Comparison of ENCODE assay signal across 8 cellular contexts in the genomic region with DNA sequence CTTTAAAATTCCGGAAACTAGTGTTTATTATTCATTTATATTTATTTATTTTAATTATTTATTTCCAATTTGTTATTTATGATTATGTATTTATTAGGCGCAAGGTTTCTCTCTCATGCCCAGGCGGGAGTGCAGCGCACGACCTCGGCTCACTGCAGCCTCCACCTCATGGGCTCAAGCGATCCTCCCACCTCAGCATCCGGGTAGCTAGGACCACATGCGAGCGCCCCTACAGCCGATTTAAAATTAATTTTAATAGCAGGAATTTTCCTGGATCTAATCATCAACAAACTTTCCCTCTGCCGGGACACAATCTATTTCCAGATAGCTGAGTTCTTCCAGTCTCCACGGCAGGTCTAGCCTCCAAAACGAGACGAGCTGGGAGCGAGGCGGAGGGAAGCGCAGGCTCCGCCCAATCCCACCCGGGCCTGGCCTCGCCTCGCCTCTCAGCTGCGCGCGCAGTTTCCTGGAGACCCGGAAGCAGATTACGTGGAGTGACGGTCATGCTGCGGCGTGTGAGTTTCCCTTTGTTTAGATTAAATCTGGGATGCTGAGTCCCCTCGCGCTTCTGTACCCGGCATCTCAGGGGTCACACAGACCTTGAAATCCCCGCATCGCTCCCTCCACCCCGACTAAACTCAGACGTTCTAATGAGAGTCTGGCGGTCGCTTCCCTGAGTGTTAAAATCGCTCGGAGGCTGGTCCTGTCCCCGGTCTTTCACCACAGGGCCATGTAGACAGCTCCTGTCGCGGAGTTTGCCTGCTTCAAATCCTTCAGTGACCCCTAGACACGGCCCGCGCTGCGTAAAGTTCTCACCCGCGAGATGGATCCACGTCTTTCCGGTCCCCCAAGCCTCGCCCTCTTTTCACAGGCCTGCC. TPM values are rescaled to one million over a fixed set of nuclear protein-coding genes. Genes with fewer than 3 reads are reported as not detected.
DNase-seq lines count a peak whose midpoint lies in the region; ATAC-seq and TF ChIP-seq lines count a peak whose summit lies in the region.

A gene (plus strand): TSS at position 461 of the 878 bp plus-strand sequence. CDS start 43 bp downstream, at position 504.

- H3K4me1 ChIP-seq in fibroblast of lung (ENCODE audit: control insufficient read depth, extremely low read depth, insufficient read depth, low read length), result no peaks in the 10 kb centered on the region

- H3K27me3 Mint-ChIP-seq in activated T-helper 17 cell treated with anti-CD3 and anti-CD28 coated beads, Interleukin-2, amount 50 U/mL, for 72 hours, result no peaks in the 10 kb centered on the region
- H3K27me3 Mint-ChIP-seq in naive B cell (no peaks in the 10 kb centered on the region), Calu3 (ENCODE audit: unreplicated experiment) (no peaks in the 10 kb centered on the region)

- intact Hi-C loops in Calu3 (cut with micrococcal nuclease; ENCODE audit: unreplicated experiment), result no loop called here

- peak within 1 kb of the TSS; percentile 65 for H3K4me2 ChIP-seq in fibroblast of lung (ENCODE audit: extremely low read depth, insufficient read depth, low read length)

- CTCF ChIA-PET in Calu3 (lab: Charles Lee), result no interaction called here

- no TSS peak for BruUV-seq in Calu3 (replicated peaks; lab: Mats Ljungman, UMichigan)

- H3K27ac Mint-ChIP-seq in activated T-helper 17 cell treated with anti-CD3 and anti-CD28 coated beads, Interleukin-2, amount 50 U/mL, for 72 hours, result peak within 1 kb of the TSS; percentile 97
- H3K27ac Mint-ChIP-seq in naive B cell (peak within 1 kb of the TSS; percentile 98 to 100 (median 99)), Calu3 (ENCODE audit: unreplicated experiment) (no peak within 1 kb of the TSS)

- H3K36me3 Mint-ChIP-seq in activated T-helper 17 cell treated with anti-CD3 and anti-CD28 coated beads, Interleukin-2, amount 50 U/mL, for 72 hours (ENCODE audit: low read depth), result peaks cover 43% of the 10 kb centered on the region
- H3K36me3 Mint-ChIP-seq in naive B cell (peaks cover 41 to 43% of the 10 kb centered on the region in 2 donors), Calu3 (ENCODE audit: insufficient read depth, unreplicated experiment) (no peaks in the 10 kb centered on the region)

- H3K4me3 Mint-ChIP-seq in activated T-helper 17 cell treated with anti-CD3 and anti-CD28 coated beads, Interleukin-2, amount 50 U/mL, for 72 hours, result peak within 1 kb of the TSS; percentile 91
- H3K4me3 Mint-ChIP-seq in naive B cell, result peak within 1 kb of the TSS; percentile 93 to 99 (median 97)
- H3K4me3 Mint-ChIP-seq in Calu3 (ENCODE audit: low read depth, unreplicated experiment), result no peak within 1 kb of the TSS

- H3K4me3 ChIP-seq in fibroblast of lung (replicated peaks in 1 of 4; ENCODE audit: control extremely low read depth in 1 of 4, insufficient read depth in 1 of 4, low read depth in 3 of 4, low read length in 4 of 4), result peak within 1 kb of the TSS; percentile 84 to 97 (median 90)

- H3K36me3 ChIP-seq in fibroblast of lung (ENCODE audit: control insufficient read depth, insufficient read depth, low read length), result no peaks in the 10 kb centered on the region

- no peaks in the 10 kb centered on the region for H4K20me1 ChIP-seq in fibroblast of lung (ENCODE audit: control insufficient read depth, extremely low read depth, insufficient read depth, low read length)

- H3K79me2 ChIP-seq in fibroblast of lung (ENCODE audit: control insufficient read depth, insufficient read depth, low read length), result no peaks in the 10 kb centered on the region

- H3K27ac ChIP-seq in fibroblast of lung (ENCODE audit: insufficient read depth, low read length), result peak within 1 kb of the TSS; percentile 100

- H2AFZ ChIP-seq in fibroblast of lung (ENCODE audit: low read length), result peak within 1 kb of the TSS; percentile 83

- H3K9ac ChIP-seq in fibroblast of lung (ENCODE audit: insufficient read depth, low read length), result peak within 1 kb of the TSS; percentile 94

- H3K9me3 Mint-ChIP-seq in activated T-helper 17 cell treated with anti-CD3 and anti-CD28 coated beads, Interleukin-2, amount 50 U/mL, for 72 hours, result peaks cover 21% of the 10 kb centered on the region
- peaks cover 10 to 76% (median 65%) of the 10 kb centered on the region in 7 donors for H3K9me3 Mint-ChIP-seq in naive B cell
- peaks cover 16% of the 10 kb centered on the region for H3K9me3 Mint-ChIP-seq in Calu3 (ENCODE audit: low read depth, unreplicated experiment)

- DNase-seq in DMS79 treated with DMSO at 0.1 percent for 48 hours (lab: John Stamatoyannopoulos, UW), result peak; percentile 95
- DNase-seq in OCI-M2 (lab: John Stamatoyannopoulos, UW; ENCODE audit: unreplicated experiment), result peak; percentile 39
- DNase-seq in fibroblast of lung (ENCODE audit: low read depth in 2 of 2), result peak; percentile 88 to 93
- peak; percentile 86 for DNase-seq in naive B cell
- DNase-seq in stimulated activated CD8-positive, alpha-beta memory T cell treated with anti-CD3 and anti-CD28 coated beads, Interleukin-7, amount 100 ng/mL, for 4 hours (ENCODE audit: low read depth in 2 of 2), result peak; percentile 88 to 89
- DNase-seq in Calu3, result no peak

- TF ChIP-seq CTCF in fibroblast of lung (conservative IDR thresholded peaks at IDR 0.05 in 1 of 2, IDR thresholded peaks at IDR 0.05 in 1 of 2; ENCODE audit: low read depth in 1 of 2, low read length in 2 of 2), result no peak
- no peak for TF ChIP-seq CTCF in Calu3 (IDR thresholded peaks at IDR 0.05; ENCODE audit: unreplicated experiment)

- no peaks in the 10 kb centered on the region for H3K9me3 ChIP-seq in fibroblast of lung (ENCODE audit: control insufficient read depth, insufficient read depth, low read depth, low read length)

- peak; percentile 55 for ATAC-seq in HG02870 (IDR thresholded peaks at IDR 0.05; ENCODE audit: unreplicated experiment)
- peak; percentile 100 for ATAC-seq in activated T-helper 17 cell treated with anti-CD3 and anti-CD28 coated beads, Interleukin-2, amount 50 U/mL, for 72 hours (replicated peaks)
- ATAC-seq in naive B cell (ENCODE audit: low read depth in 2 of 2), result peak; percentile 95

- H3K4me1 Mint-ChIP-seq in activated T-helper 17 cell treated with anti-CD3 and anti-CD28 coated beads, Interleukin-2, amount 50 U/mL, for 72 hours, result no peaks in the 10 kb centered on the region
- H3K4me1 Mint-ChIP-seq in naive B cell (peaks cover 12 to 18% (median 14%) of the 10 kb centered on the region in 3 donors), Calu3 (ENCODE audit: low read depth, unreplicated experiment) (no peaks in the 10 kb centered on the region)

- no peaks in the 10 kb centered on the region for H3K27me3 ChIP-seq in fibroblast of lung (ENCODE audit: control insufficient read depth, insufficient read depth, low read length)

RNA-seq across cellular contexts. Expression of the gene that starts here (rescaled TPM):
- total RNA-seq in activated T-helper 17 cell treated with anti-CD3 and anti-CD28 coated beads, Interleukin-2, amount 50 U/mL, for 72 hours, result 1 to 10 TPM; 5.7 to 10.0 TPM
- 24.8 and 25.9 TPM in 2 replicates for total RNA-seq in fibroblast of lung
- 21.8 and 36.5 TPM in 2 replicates for polyA plus RNA-seq in fibroblast of lung
- 13.3 and 15.8 TPM in 2 replicates for polyA plus RNA-seq in fibroblast of lung (2012)
- polyA minus RNA-seq in fibroblast of lung (ENCODE audit: low replicate concordance), result 2.2 and 10.1 TPM in 2 replicates
- polyA plus RNA-seq in naive B cell (ENCODE audit: low read depth in 6 of 6), result 10 to 100 TPM; 45.2 to 74.7 (median 58.4) TPM
- total RNA-seq in Calu3 (2022), result not detected in 2 replicates
